ENCODE assay signal across 19 cellular contexts in the genomic region with DNA sequence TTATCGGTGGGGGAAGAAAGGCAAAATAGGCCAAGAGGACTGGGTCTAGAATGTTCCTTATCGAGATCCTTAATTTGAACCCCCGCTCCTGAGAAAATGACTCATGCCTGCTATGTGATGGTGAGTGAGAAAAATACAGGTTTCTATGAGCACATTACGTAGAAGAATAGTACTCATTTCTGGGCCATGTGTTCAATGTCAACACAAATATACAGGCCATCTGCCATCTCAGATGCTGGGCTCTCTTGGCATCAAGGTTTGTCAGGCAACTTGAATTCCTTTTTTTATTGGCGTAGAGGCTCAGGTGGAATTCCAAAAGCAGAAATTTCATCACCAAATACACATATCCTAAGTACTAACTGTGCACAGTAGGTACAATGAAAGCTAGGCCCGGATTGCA.
DNase-seq lines count a peak whose midpoint lies in the region; ATAC-seq, FAIRE-seq and TF ChIP-seq lines count a peak whose summit lies in the region.
"Had no signal": no experiment of that assay in that cellular context is flagged by ENCODE, and none has a peak within 500 bp of the region (broad histone marks: within the 10 kb centered on the region; RNA-seq: fewer than 3 reads in every experiment).

No MANE protein-coding gene starts in this region.

- no peak overlapping the region for H3K4me3 Mint-ChIP-seq in activated T-helper 17 cell treated with anti-CD3 and anti-CD28 coated beads, Interleukin-2, amount 50 U/mL, for 72 hours
- H3K4me3 Mint-ChIP-seq in type B pancreatic cell = no peak overlapping the region
- H3K4me3 Mint-ChIP-seq: T-cell had no signal

- 35% methylated on average over 6 of the region's 6 CpGs for WGBS in HepG2 (ENCODE audit: low lambda C conversion rate)
- WGBS in right lobe of liver (ENCODE audit: insufficient coverage, low coverage, low lambda C conversion rate, missing lambda C conversion rate) = 73% methylated on average over 6 of the region's 6 CpGs

- DNase-seq in HepG2 (ENCODE audit: low spot score) (no peak), right lobe of liver (no peak), NCI-H2171 (lab: John Stamatoyannopoulos, UW) (peak; percentile 53), type B pancreatic cell (ENCODE audit: extremely low spot score, unreplicated experiment) (no peak), mesenteric fat pad (ENCODE audit: low spot score) (no peak), EL (no peak)
- DNase-seq: DMS79, KBM-7, NCI-H1436 treated with DMSO at 0.1 percent for 48 hours, NCI-H2081 treated with DMSO at 0.1 percent for 48 hours, NCI-H748 treated with DMSO at 0.1 percent for 48 hours, PC-3, T-cell had no signal

- H3K9me3 ChIP-seq in HepG2 (ENCODE audit: low read length) (no peaks in the 10 kb centered on the region), right lobe of liver (no peaks in the 10 kb centered on the region)
- H3K9me3 ChIP-seq: Caco-2, SJSA1 had no signal

- in situ Hi-C loops in HepG2 (cut with HindIII; ENCODE audit: extremely low pct_ligation_motif_present, low pct_unique_long_range_greater_than_20kb) = no loop called here

- no peak for TF ChIP-seq EP300 in HepG2 (IDR thresholded peaks at IDR 0.05; ENCODE audit: low read depth in 2 of 2, low read length in 2 of 2)
- TF ChIP-seq EP300 in HepG2 (CRISPR knock-in tag; IDR thresholded peaks at IDR 0.05; ENCODE audit: borderline replicate concordance) = no peak

- no peak for TF ChIP-seq CTCF in HepG2 (CRISPR knock-in tag; IDR thresholded peaks at IDR 0.05)
- TF ChIP-seq CTCF in right lobe of liver (IDR thresholded peaks at IDR 0.05) = no peak
- TF ChIP-seq CTCF in type B pancreatic cell (conservative IDR thresholded peaks at IDR 0.05) = no peak

- H3K4me1 ChIP-seq in HepG2 (ENCODE audit: insufficient read depth, low read length) = peaks cover 25% of the 10 kb centered on the region
- peaks cover 0 to 5% (median 0%) of the 10 kb centered on the region in 4 donors for H3K4me1 ChIP-seq in right lobe of liver
- H3K4me1 ChIP-seq: SJSA1 had no signal

- H3K27me3 ChIP-seq in HepG2 (ENCODE audit: control insufficient read depth in 1 of 2, insufficient read depth in 2 of 2, low read length in 2 of 2) (no peaks in the 10 kb centered on the region; a peak in 1 of 5 replicates), right lobe of liver (no peaks in the 10 kb centered on the region)
- H3K27me3 ChIP-seq: SJSA1 had no signal

- no peak overlapping the region for H3K9ac ChIP-seq in HepG2 (ENCODE audit: insufficient read depth, low read depth, low read length)

- ATAC-seq in HepG2 (no peak), right lobe of liver (no peak)
- ATAC-seq in activated T-helper 17 cell treated with anti-CD3 and anti-CD28 coated beads, Interleukin-2, amount 50 U/mL, for 72 hours (replicated peaks) = peak; percentile 52
- ATAC-seq: PC-3, T-cell had no signal

- H4K20me1 ChIP-seq in HepG2 (ENCODE audit: insufficient read depth, low read length) = no peaks in the 10 kb centered on the region

- H3K79me2 ChIP-seq in HepG2 (ENCODE audit: insufficient read depth, low read length) = no peaks in the 10 kb centered on the region

- H3K36me3 ChIP-seq in HepG2 (replicated peaks in 1 of 2; ENCODE audit: control insufficient read depth in 1 of 2, insufficient read depth in 2 of 2, low read length in 2 of 2) = no peaks in the 10 kb centered on the region
- no peaks in the 10 kb centered on the region for H3K36me3 ChIP-seq in right lobe of liver
- H3K36me3 ChIP-seq: SJSA1 had no signal

- H3K4me3 ChIP-seq in HepG2 (replicated peaks in 1 of 3; ENCODE audit: insufficient read depth in 1 of 3, low read depth in 2 of 3, low read length in 3 of 3) = no peak overlapping the region
- H3K4me3 ChIP-seq in right lobe of liver = no peak overlapping the region
- H3K4me3 ChIP-seq: SJSA1 had no signal

- POLR2A ChIA-PET in HepG2 (lab: Yijun Ruan, JAX) = no interaction called here

- no TSS peak for BruUV-seq in HepG2 (replicated peaks; lab: Mats Ljungman, UMichigan)

- H3K27ac ChIP-seq in HepG2 (ENCODE audit: extremely low read length, insufficient read depth, low read length) (no peak overlapping the region), right lobe of liver (no peak overlapping the region)
- H3K27ac ChIP-seq: RWPE1, SJSA1 had no signal

- H3K9me3 Mint-ChIP-seq in activated T-helper 17 cell treated with anti-CD3 and anti-CD28 coated beads, Interleukin-2, amount 50 U/mL, for 72 hours = no peaks in the 10 kb centered on the region
- H3K9me3 Mint-ChIP-seq in type B pancreatic cell = no peaks in the 10 kb centered on the region
- H3K9me3 Mint-ChIP-seq: T-cell had no signal

- intact Hi-C loops in HepG2 (cut with micrococcal nuclease; ENCODE audit: unreplicated experiment) (loop anchor here (10.0 kb wide), 1 partner anchor 58 kb away; no protein-coding TSS in a partner anchor), right lobe of liver (cut with DNase I) (no loop called here)

- no peak overlapping the region for H2AFZ ChIP-seq in HepG2 (ENCODE audit: low read length)

- CTCF ChIA-PET in HepG2 (lab: Yijun Ruan, JAX; ENCODE audit: low intra/inter-chr PET ratio, low total read pairs) = no interaction called here

- no peaks in the 10 kb centered on the region for H3K27me3 Mint-ChIP-seq in activated T-helper 17 cell treated with anti-CD3 and anti-CD28 coated beads, Interleukin-2, amount 50 U/mL, for 72 hours
- no peaks in the 10 kb centered on the region for H3K27me3 Mint-ChIP-seq in type B pancreatic cell
- H3K27me3 Mint-ChIP-seq: T-cell had no signal

- no peak for TF ChIP-seq RAD21 in HepG2 (CRISPR knock-in tag; IDR thresholded peaks at IDR 0.05)

- no peak overlapping the region for H3K27ac Mint-ChIP-seq in activated T-helper 17 cell treated with anti-CD3 and anti-CD28 coated beads, Interleukin-2, amount 50 U/mL, for 72 hours
- peak overlapping the region; percentile 5 for H3K27ac Mint-ChIP-seq in type B pancreatic cell
- H3K27ac Mint-ChIP-seq: T-cell had no signal

- no peak overlapping the region for H3K4me2 ChIP-seq in HepG2 (ENCODE audit: low read depth, low read length)

- no peaks in the 10 kb centered on the region for H3K36me3 Mint-ChIP-seq in activated T-helper 17 cell treated with anti-CD3 and anti-CD28 coated beads, Interleukin-2, amount 50 U/mL, for 72 hours (ENCODE audit: low read depth)
- no peaks in the 10 kb centered on the region for H3K36me3 Mint-ChIP-seq in type B pancreatic cell
- H3K36me3 Mint-ChIP-seq: T-cell had no signal

- TF ChIP-seq POLR2A in HepG2 (IDR thresholded peaks at IDR 0.05; ENCODE audit: insufficient read depth in 1 of 2, low read depth in 2 of 2, low read length in 2 of 2) = no peak
- TF ChIP-seq POLR2A in right lobe of liver (IDR thresholded peaks at IDR 0.05) = no peak

- H3K4me1 Mint-ChIP-seq in activated T-helper 17 cell treated with anti-CD3 and anti-CD28 coated beads, Interleukin-2, amount 50 U/mL, for 72 hours = no peaks in the 10 kb centered on the region
- H3K4me1 Mint-ChIP-seq in type B pancreatic cell (ENCODE audit: unreplicated experiment) = peaks cover 10% of the 10 kb centered on the region

- FAIRE-seq in HepG2 (lab: Jason Lieb, UNC) = no peak
- FAIRE-seq: G401.6, H1 had no signal

TF ChIP-seq in HepG2, 621 proteins besides CTCF, POLR2A, EP300 and RAD21:
- TF ChIP-seq, protein P1, sequence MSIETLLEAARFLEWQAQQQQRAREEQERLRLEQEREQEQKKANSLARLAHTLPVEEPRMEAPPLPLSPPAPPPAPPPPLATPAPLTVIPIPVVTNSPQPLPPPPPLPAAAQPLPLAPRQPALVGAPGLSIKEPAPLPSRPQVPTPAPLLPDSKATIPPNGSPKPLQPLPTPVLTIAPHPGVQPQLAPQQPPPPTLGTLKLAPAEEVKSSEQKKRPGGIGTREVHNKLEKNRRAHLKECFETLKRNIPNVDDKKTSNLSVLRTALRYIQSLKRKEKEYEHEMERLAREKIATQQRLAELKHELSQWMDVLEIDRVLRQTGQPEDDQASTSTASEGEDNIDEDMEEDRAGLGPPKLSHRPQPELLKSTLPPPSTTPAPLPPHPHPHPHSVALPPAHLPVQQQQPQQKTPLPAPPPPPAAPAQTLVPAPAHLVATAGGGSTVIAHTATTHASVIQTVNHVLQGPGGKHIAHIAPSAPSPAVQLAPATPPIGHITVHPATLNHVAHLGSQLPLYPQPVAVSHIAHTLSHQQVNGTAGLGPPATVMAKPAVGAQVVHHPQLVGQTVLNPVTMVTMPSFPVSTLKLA (IDR thresholded peaks at IDR 0.05) = peak; percentile 61
- TF ChIP-seq NCOA2 (CRISPR knock-in tag; IDR thresholded peaks at IDR 0.05) (no peak), KLF16 (CRISPR knock-in tag; IDR thresholded peaks at IDR 0.05) (no peak), HNRNPUL1 (IDR thresholded peaks at IDR 0.05; ENCODE audit: low read depth, low read length) (no peak), ZNF777 (CRISPR knock-in tag; IDR thresholded peaks at IDR 0.05) (no peak), ZKSCAN1 (IDR thresholded peaks at IDR 0.05; ENCODE audit: low read length) (0 out of 2 replicates have a peak, but pooled peaks have one; percentile 19), ZC3H13 (CRISPR knock-in tag; IDR thresholded peaks at IDR 0.05) (no peak)
- TF ChIP-seq, protein P2, sequence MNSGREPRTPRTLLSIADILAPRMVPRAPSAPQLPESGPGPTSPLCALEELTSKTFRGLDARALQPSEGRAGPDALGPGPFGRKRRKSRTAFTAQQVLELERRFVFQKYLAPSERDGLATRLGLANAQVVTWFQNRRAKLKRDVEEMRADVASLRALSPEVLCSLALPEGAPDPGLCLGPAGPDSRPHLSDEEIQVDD (CRISPR knock-in tag; IDR thresholded peaks at IDR 0.05; ENCODE audit: borderline replicate concordance) = no peak
- TF ChIP-seq, protein P3, sequence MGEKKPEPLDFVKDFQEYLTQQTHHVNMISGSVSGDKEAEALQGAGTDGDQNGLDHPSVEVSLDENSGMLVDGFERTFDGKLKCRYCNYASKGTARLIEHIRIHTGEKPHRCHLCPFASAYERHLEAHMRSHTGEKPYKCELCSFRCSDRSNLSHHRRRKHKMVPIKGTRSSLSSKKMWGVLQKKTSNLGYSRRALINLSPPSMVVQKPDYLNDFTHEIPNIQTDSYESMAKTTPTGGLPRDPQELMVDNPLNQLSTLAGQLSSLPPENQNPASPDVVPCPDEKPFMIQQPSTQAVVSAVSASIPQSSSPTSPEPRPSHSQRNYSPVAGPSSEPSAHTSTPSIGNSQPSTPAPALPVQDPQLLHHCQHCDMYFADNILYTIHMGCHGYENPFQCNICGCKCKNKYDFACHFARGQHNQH (CRISPR knock-in tag; IDR thresholded peaks at IDR 0.05) = no peak
TF ChIP-seq in HepG2: peak in this region for 2.
